In genomic region chr10:24952146-24952700, GRCh38 we compare ENCODE assay signal across 8 cellular contexts. TPM values are rescaled to one million over a fixed set of nuclear protein-coding genes. Genes with fewer than 3 reads are reported as not detected.
DNase-seq lines count a peak whose midpoint lies in the region; ATAC-seq and TF ChIP-seq lines count a peak whose summit lies in the region.

A gene with protein sequence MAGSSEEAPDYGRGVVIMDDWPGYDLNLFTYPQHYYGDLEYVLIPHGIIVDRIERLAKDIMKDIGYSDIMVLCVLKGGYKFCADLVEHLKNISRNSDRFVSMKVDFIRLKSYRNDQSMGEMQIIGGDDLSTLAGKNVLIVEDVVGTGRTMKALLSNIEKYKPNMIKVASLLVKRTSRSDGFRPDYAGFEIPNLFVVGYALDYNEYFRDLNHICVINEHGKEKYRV (minus strand): TSS chr10:24952606. CDS start chr10:24952575, 31 bp downstream.

- H3K27ac ChIP-seq in CD8-positive, alpha-beta T cell (ENCODE audit: low read depth, low read length), result peak within 1 kb of the TSS; percentile 35
- H3K27ac ChIP-seq in muscle layer of duodenum (ENCODE audit: low read length) (peak within 1 kb of the TSS; percentile 10), upper lobe of left lung (peak within 1 kb of the TSS; percentile 76 to 90 (median 80)), OCI-LY7 (ENCODE audit: low read depth, low read length, poor library complexity, severe bottlenecking) (no peak within 1 kb of the TSS)

- no peaks in the 10 kb centered on the region for H3K36me3 ChIP-seq in CD8-positive, alpha-beta T cell (ENCODE audit: insufficient read depth, low read length)
- no peaks in the 10 kb centered on the region for H3K36me3 ChIP-seq in muscle layer of duodenum (ENCODE audit: control insufficient read depth in 1 of 2, insufficient read depth in 2 of 2, low read length in 2 of 2)
- no peaks in the 10 kb centered on the region for H3K36me3 ChIP-seq in upper lobe of left lung
- H3K36me3 ChIP-seq in OCI-LY7 (ENCODE audit: insufficient read depth, low read length), result no peaks in the 10 kb centered on the region

- TF ChIP-seq CTCF in CD8-positive, alpha-beta T cell (IDR thresholded peaks at IDR 0.05), result no peak
- TF ChIP-seq CTCF in upper lobe of left lung (IDR thresholded peaks at IDR 0.05), result no peak
- no peak for TF ChIP-seq CTCF in OCI-LY7 (conservative IDR thresholded peaks at IDR 0.05; ENCODE audit: low read length)

- peak within 1 kb of the TSS; percentile 63 for H3K4me3 ChIP-seq in CD8-positive, alpha-beta T cell (ENCODE audit: low read depth, low read length)
- H3K4me3 ChIP-seq in muscle layer of duodenum (ENCODE audit: low read depth in 1 of 2, low read length in 2 of 2) (peak within 1 kb of the TSS; percentile 60 to 65), upper lobe of left lung (peak within 1 kb of the TSS; percentile 68 to 80 (median 71)), OCI-LY7 (ENCODE audit: low read depth, low read length, poor library complexity, severe bottlenecking) (no peak within 1 kb of the TSS)

- POLR2A ChIA-PET in CD8-positive, alpha-beta T cell (lab: Charles Lee), result interaction anchor here (0.6 to 4.2 kb wide), 8 partner anchors 11 to 228 kb away, joined by 3 to 20 read pairs (median 3); partner anchors contain the start of gene ARHGAP21
- POLR2A ChIA-PET in activated CD4-positive, alpha-beta memory T cell treated with anti-CD3 and anti-CD28 coated beads for 36 hours (lab: Charles Lee), result interaction anchor here (1.3 kb wide), 1 partner anchor 11 kb away, joined by 3 read pairs; no protein-coding TSS in a partner anchor
- POLR2A ChIA-PET in OCI-LY7 (lab: Charles Lee), result no interaction called here

- H3K4me1 ChIP-seq in CD8-positive, alpha-beta T cell (ENCODE audit: insufficient read depth, low read length), result peaks cover 15% of the 10 kb centered on the region
- H3K4me1 ChIP-seq in muscle layer of duodenum (ENCODE audit: control insufficient read depth in 1 of 2, insufficient read depth in 2 of 2, low read length in 2 of 2) (no peaks in the 10 kb centered on the region), upper lobe of left lung (peaks cover 5 to 21% (median 11%) of the 10 kb centered on the region in 4 donors), OCI-LY7 (ENCODE audit: insufficient read depth, low read length, poor library complexity, severe bottlenecking) (no peaks in the 10 kb centered on the region)

- peak; percentile 48 for ATAC-seq in CD8-positive, alpha-beta T cell
- peak; percentile 55 for ATAC-seq in GM19395 (IDR thresholded peaks at IDR 0.05; ENCODE audit: unreplicated experiment)
- ATAC-seq in HG03571 (IDR thresholded peaks at IDR 0.05; ENCODE audit: unreplicated experiment), result peak; percentile 19
- peak; percentile 32 for ATAC-seq in esophagus mucosa
- peak in 1 of 2 donors; percentile 60 for ATAC-seq in upper lobe of left lung (ENCODE audit: low FRiP score in 2 of 2)

- no peaks in the 10 kb centered on the region for H3K9me2 ChIP-seq in OCI-LY7 (ENCODE audit: insufficient read depth, low read length)

- no peaks in the 10 kb centered on the region for H4K20me1 ChIP-seq in OCI-LY7 (ENCODE audit: insufficient read depth, low read length)

- 0 to 6% methylated on average over 6 to 47 of the region's 55 CpGs for WGBS in upper lobe of left lung, 2 donors

- no peak for TF ChIP-seq POLR2A in upper lobe of left lung (IDR thresholded peaks at IDR 0.05)

- TF ChIP-seq EP300 in upper lobe of left lung (IDR thresholded peaks at IDR 0.05), result no peak

- no peaks in the 10 kb centered on the region for H3K36me3 Mint-ChIP-seq in CD8-positive, alpha-beta T cell
- H3K36me3 Mint-ChIP-seq in activated CD4-positive, alpha-beta memory T cell treated with anti-CD3 and anti-CD28 coated beads for 36 hours, result no peaks in the 10 kb centered on the region

- CTCF ChIA-PET in CD8-positive, alpha-beta T cell (lab: Charles Lee), result interaction anchor here (0.7 to 3.2 kb wide), 24 partner anchors 9 to 319 kb away, joined by 3 to 21 read pairs (median 4); partner anchors contain the start of gene ARHGAP21
- CTCF ChIA-PET in activated CD4-positive, alpha-beta memory T cell treated with anti-CD3 and anti-CD28 coated beads for 36 hours (lab: Charles Lee), result interaction anchor here (0.7 to 1.5 kb wide), 6 partner anchors 10 to 334 kb away, joined by 3 to 5 read pairs (median 4); no protein-coding TSS in a partner anchor
- CTCF ChIA-PET in OCI-LY7 (lab: Charles Lee; ENCODE audit: unreplicated experiment), result no interaction called here

- H3K27me3 ChIP-seq in CD8-positive, alpha-beta T cell (ENCODE audit: insufficient read depth, low read length), result no peaks in the 10 kb centered on the region
- H3K27me3 ChIP-seq in muscle layer of duodenum (ENCODE audit: low read depth, low read length) (no peaks in the 10 kb centered on the region), upper lobe of left lung (no peaks in the 10 kb centered on the region)

- no peaks in the 10 kb centered on the region for H3K9me3 Mint-ChIP-seq in CD8-positive, alpha-beta T cell
- no peaks in the 10 kb centered on the region for H3K9me3 Mint-ChIP-seq in activated CD4-positive, alpha-beta memory T cell treated with anti-CD3 and anti-CD28 coated beads for 36 hours

- H3K27ac Mint-ChIP-seq in CD8-positive, alpha-beta T cell, result peak within 1 kb of the TSS; percentile 88
- no peak within 1 kb of the TSS for H3K27ac Mint-ChIP-seq in activated CD4-positive, alpha-beta memory T cell treated with anti-CD3 and anti-CD28 coated beads for 36 hours

- H3K4me2 ChIP-seq in OCI-LY7 (ENCODE audit: low read length), result no peak within 1 kb of the TSS

- no peaks in the 10 kb centered on the region for H3K9me3 ChIP-seq in CD8-positive, alpha-beta T cell (ENCODE audit: low read length)
- H3K9me3 ChIP-seq in muscle layer of duodenum (ENCODE audit: control insufficient read depth in 1 of 2, low read length in 2 of 2), result no peaks in the 10 kb centered on the region
- no peaks in the 10 kb centered on the region for H3K9me3 ChIP-seq in upper lobe of left lung
- no peaks in the 10 kb centered on the region for H3K9me3 ChIP-seq in OCI-LY7 (ENCODE audit: low read length)

- BruUV-seq in OCI-LY7 (replicated peaks; lab: Mats Ljungman, UMichigan), result no TSS peak

- no peaks in the 10 kb centered on the region for H3K79me2 ChIP-seq in OCI-LY7 (ENCODE audit: insufficient read depth, low read depth, low read length)

- peak in 6 of 7 experiments; percentile 5 to 71 (median 32) for DNase-seq in CD8-positive, alpha-beta T cell
- DNase-seq in activated CD4-positive, alpha-beta memory T cell treated with anti-CD3 and anti-CD28 coated beads for 36 hours, result peak; percentile 25
- DNase-seq in upper lobe of left lung (peak; percentile 23 to 85), OCI-LY7 (ENCODE audit: low spot score) (no peak)

- no peaks in the 10 kb centered on the region for H3K27me3 Mint-ChIP-seq in CD8-positive, alpha-beta T cell (ENCODE audit: low read depth)
- H3K27me3 Mint-ChIP-seq in activated CD4-positive, alpha-beta memory T cell treated with anti-CD3 and anti-CD28 coated beads for 36 hours, result peaks cover 4% of the 10 kb centered on the region

- intact Hi-C loops in CD8-positive, alpha-beta T cell (cut with DNase I, micrococcal nuclease), result loop anchor here (1.0 to 5.0 kb wide), 7 partner anchors 65 to 309 kb away; partner anchors contain the start of genes ENKUR (in 1 of the 2) and THNSL1 (in 1 of the 2)
- intact Hi-C loops in activated CD4-positive, alpha-beta memory T cell treated with anti-CD3 and anti-CD28 coated beads for 36 hours (cut with micrococcal nuclease), result loop anchor here (2.0 to 5.0 kb wide), 3 partner anchors 65 to 310 kb away; partner anchors contain the start of genes ENKUR and THNSL1
- intact Hi-C loops in OCI-LY7 (cut with micrococcal nuclease; ENCODE audit: unreplicated experiment), result no loop called here

- H2AFZ ChIP-seq in OCI-LY7 (ENCODE audit: low read length), result no peak within 1 kb of the TSS

- peak within 1 kb of the TSS; percentile 82 for H3K4me3 Mint-ChIP-seq in CD8-positive, alpha-beta T cell
- H3K4me3 Mint-ChIP-seq in activated CD4-positive, alpha-beta memory T cell treated with anti-CD3 and anti-CD28 coated beads for 36 hours, result peak within 1 kb of the TSS; percentile 66

- peaks cover 18% of the 10 kb centered on the region for H3K4me1 Mint-ChIP-seq in CD8-positive, alpha-beta T cell (ENCODE audit: low read depth)
- H3K4me1 Mint-ChIP-seq in activated CD4-positive, alpha-beta memory T cell treated with anti-CD3 and anti-CD28 coated beads for 36 hours (ENCODE audit: low read depth), result peaks cover 28% of the 10 kb centered on the region

RNA-seq across cellular contexts. Expression of the gene that starts here (rescaled TPM):
- 1 to 10 TPM in 1 of 2 experiments, under 1 TPM in 1; 0.39 to 1.4 TPM for total RNA-seq in CD8-positive, alpha-beta T cell
- total RNA-seq in activated CD4-positive, alpha-beta memory T cell treated with anti-CD3 and anti-CD28 coated beads for 36 hours, result under 1 TPM; 0.36 to 0.41 TPM
- total RNA-seq in esophagus mucosa (2.1 TPM), upper lobe of left lung (1 to 10 TPM in 5 of 6 donors, under 1 TPM in 1; 0.91 to 3.9 (median 2.3) TPM), OCI-LY7 (2022) (not detected in 2 replicates)
- total RNA-seq in OCI-LY7 (2014; rRNA removed; shearing (Covaris generic)), result not detected in 2 replicates

Comparison
In these comparisons a context has a peak if more than half of its experiments do, and no peak if none do; other contexts are left out.
1. Peak in DNase-seq in activated CD4-positive, alpha-beta memory T cell treated with anti-CD3 and anti-CD28 coated beads for 36 hours; RNA of the gene not detected or under 1 TPM.